Comparison of ENCODE assay signal across 28 cellular contexts in genomic region chr2:134980639-134981038, GRCh38.
"Had no signal": no experiment of that assay in that cellular context is flagged by ENCODE, and none has a peak within 500 bp of the region (broad histone marks: within the 10 kb centered on the region; RNA-seq: fewer than 3 reads in every experiment).

No MANE protein-coding gene starts in this region.

- H3K9me3 ChIP-seq: ovary, psoas muscle, right lobe of liver, sigmoid colon, stomach, thoracic aorta, thyroid gland, transverse colon, upper lobe of right lung, uterus had no signal

- H3K27me3 ChIP-seq: neural progenitor cell, ovary, right lobe of liver, sigmoid colon, stomach, thyroid gland, transverse colon, upper lobe of right lung, uterus had no signal

- H2AFZ ChIP-seq: neural progenitor cell, parathyroid adenoma had no signal

- H3K4me1 Mint-ChIP-seq: natural killer cell; nephron; neural progenitor cell; stimulated activated effector memory CD8-positive, alpha-beta T cell treated with anti-CD3 and anti-CD28 coated beads, Interleukin-12 subunit alpha, Interleukin-12 subunit beta, amount 100 ng/mL, for 72 hours had no signal

- H3K27ac Mint-ChIP-seq: natural killer cell; nephron; neural progenitor cell; progenitor cell of endocrine pancreas; stimulated activated effector memory CD8-positive, alpha-beta T cell treated with anti-CD3 and anti-CD28 coated beads, Interleukin-12 subunit alpha, Interleukin-12 subunit beta, amount 100 ng/mL, for 72 hours; stimulated activated naive B cell treated with anti-CD40 and anti-IgM and Interleukin-4, amounts not matched to agents 10 μg/mL and 1 μg/mL and 100 μg/mL, for 72 hours; stimulated activated naive CD8-positive, alpha-beta T cell treated with anti-CD3 and anti-CD28 coated beads, Interleukin-15, Interleukin-2, amounts not matched to agents 100 ng/mL and 50 ng/mL, for 24 hours; type B pancreatic cell had no signal

- H3K9me3 Mint-ChIP-seq: nephron, neural progenitor cell, type B pancreatic cell had no signal

- DNase-seq: natural killer cell; occipital lobe; ovary; posterior cingulate gyrus; psoas muscle; right cardiac atrium; right lobe of liver; sigmoid colon; small intestine; stimulated activated CD4-positive, alpha-beta T cell treated with anti-CD3 and anti-CD28 coated beads, Interleukin-15, amount 100 ng/mL, for 24 hours; stimulated activated CD4-positive, alpha-beta T cell treated with anti-CD3 and anti-CD28 coated beads, Interleukin-2, amount 100 ng/mL, for 24 hours; stimulated activated CD4-positive, alpha-beta T cell treated with anti-CD3 and anti-CD28 coated beads, Interleukin-2, amount 100 ng/mL, for 48 hours; stimulated activated CD4-positive, alpha-beta T cell treated with anti-CD3 and anti-CD28 coated beads, Interleukin-4, amount 100 ng/mL, for 24 hours; stimulated activated naive B cell treated with anti-CD40 and anti-IgM and Interleukin-4, amounts not matched to agents 10 μg/mL and 1 μg/mL and 100 μg/mL, for 72 hours; stimulated activated naive CD4-positive, alpha-beta T cell treated with Interleukin-2 at 50 U/mL for 16 hours; thyroid gland; transverse colon; upper lobe of right lung; uterus had no signal

- H3K4me2 ChIP-seq: neural progenitor cell had no signal

- H3K4me3 Mint-ChIP-seq: natural killer cell; nephron; neural progenitor cell; stimulated activated effector memory CD8-positive, alpha-beta T cell treated with anti-CD3 and anti-CD28 coated beads, Interleukin-12 subunit alpha, Interleukin-12 subunit beta, amount 100 ng/mL, for 72 hours; stimulated activated naive B cell treated with anti-CD40 and anti-IgM and Interleukin-4, amounts not matched to agents 10 μg/mL and 1 μg/mL and 100 μg/mL, for 72 hours; stimulated activated naive CD8-positive, alpha-beta T cell treated with anti-CD3 and anti-CD28 coated beads, Interleukin-15, Interleukin-2, amounts not matched to agents 100 ng/mL and 50 ng/mL, for 24 hours; type B pancreatic cell had no signal

- H3K36me3 Mint-ChIP-seq: natural killer cell; neural progenitor cell; stimulated activated effector memory CD8-positive, alpha-beta T cell treated with anti-CD3 and anti-CD28 coated beads, Interleukin-12 subunit alpha, Interleukin-12 subunit beta, amount 100 ng/mL, for 72 hours; stimulated activated naive B cell treated with anti-CD40 and anti-IgM and Interleukin-4, amounts not matched to agents 10 μg/mL and 1 μg/mL and 100 μg/mL, for 72 hours; type B pancreatic cell had no signal

- H3K27ac ChIP-seq: neural progenitor cell, ovary, parathyroid adenoma, psoas muscle, right lobe of liver, sigmoid colon, thoracic aorta, thyroid gland, transverse colon, upper lobe of right lung, uterus had no signal

- H3K9ac ChIP-seq: neural progenitor cell, parathyroid adenoma had no signal

- H3K4me1 ChIP-seq: neural progenitor cell, parathyroid adenoma, psoas muscle, right lobe of liver, sigmoid colon, stomach, thyroid gland, upper lobe of right lung, uterus had no signal

- H3K27me3 Mint-ChIP-seq: progenitor cell of endocrine pancreas; stimulated activated naive B cell treated with anti-CD40 and anti-IgM and Interleukin-4, amounts not matched to agents 10 μg/mL and 1 μg/mL and 100 μg/mL, for 72 hours; stimulated activated naive CD8-positive, alpha-beta T cell treated with anti-CD3 and anti-CD28 coated beads, Interleukin-15, Interleukin-2, amounts not matched to agents 100 ng/mL and 50 ng/mL, for 24 hours had no signal

- H3K79me2 ChIP-seq: parathyroid adenoma had no signal

- H3K4me3 ChIP-seq: neural progenitor cell, ovary, psoas muscle, right lobe of liver, sigmoid colon, stomach, thoracic aorta, thyroid gland, transverse colon, upper lobe of right lung, uterus had no signal

- H3K36me3 ChIP-seq: neural progenitor cell, ovary, right lobe of liver, sigmoid colon, stomach, thoracic aorta, thyroid gland, transverse colon, upper lobe of right lung, uterus had no signal
